ENCODE assay signal across 2 cellular contexts in the genomic region with DNA sequence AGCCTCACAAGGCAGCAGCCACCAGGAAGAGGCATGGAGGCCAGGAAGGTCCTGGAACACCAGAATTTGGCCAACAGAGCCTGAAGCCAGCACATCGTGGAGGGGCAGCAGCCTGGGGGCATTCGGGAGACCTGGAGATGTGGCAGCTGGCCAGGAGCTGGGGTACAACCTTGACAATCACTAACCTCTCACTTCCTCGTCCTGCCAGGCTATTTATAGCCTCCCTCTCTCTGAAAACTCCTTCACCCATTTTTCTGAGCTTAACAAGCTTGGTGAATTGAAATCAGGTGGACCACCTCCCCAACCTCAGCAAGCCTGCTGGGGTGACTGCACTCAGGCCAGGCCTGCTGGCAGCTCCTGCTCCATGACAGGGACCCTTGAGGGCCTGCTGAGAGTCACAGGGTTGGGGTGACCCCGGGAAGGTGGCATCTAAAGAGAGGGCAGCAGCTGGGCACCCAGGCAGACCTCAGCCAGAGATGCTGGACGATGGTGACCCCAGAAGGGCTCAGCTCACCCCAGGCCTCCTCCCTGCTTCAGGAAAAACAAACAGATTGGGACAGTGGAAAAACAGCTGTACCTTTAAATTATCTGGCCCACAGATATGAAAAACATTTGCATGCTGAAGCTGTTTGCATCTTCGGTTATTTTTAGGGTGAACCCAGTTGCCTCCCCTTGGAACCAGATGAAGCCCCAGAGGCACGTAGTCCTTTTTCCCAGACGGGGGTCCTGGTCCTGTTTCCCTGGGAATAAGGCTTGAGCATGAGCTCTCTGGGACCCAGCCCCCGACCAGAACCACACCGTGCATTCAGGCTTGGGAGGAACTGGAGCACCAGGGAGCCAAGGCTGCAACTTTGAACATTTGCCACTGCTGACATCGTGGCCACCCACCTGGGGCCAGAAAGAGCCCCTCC.
A peak's percentile ranks its signal among the peaks of the same experiment; 100 is the strongest.
TF ChIP-seq lines count a peak whose summit lies in the region.

No MANE protein-coding gene starts in this region.

TF ChIP-seq in GM23338, 12 proteins besides CTCF, POLR2A, EP300 and RAD21 (continued from another document):
- TF ChIP-seq, protein P1, sequence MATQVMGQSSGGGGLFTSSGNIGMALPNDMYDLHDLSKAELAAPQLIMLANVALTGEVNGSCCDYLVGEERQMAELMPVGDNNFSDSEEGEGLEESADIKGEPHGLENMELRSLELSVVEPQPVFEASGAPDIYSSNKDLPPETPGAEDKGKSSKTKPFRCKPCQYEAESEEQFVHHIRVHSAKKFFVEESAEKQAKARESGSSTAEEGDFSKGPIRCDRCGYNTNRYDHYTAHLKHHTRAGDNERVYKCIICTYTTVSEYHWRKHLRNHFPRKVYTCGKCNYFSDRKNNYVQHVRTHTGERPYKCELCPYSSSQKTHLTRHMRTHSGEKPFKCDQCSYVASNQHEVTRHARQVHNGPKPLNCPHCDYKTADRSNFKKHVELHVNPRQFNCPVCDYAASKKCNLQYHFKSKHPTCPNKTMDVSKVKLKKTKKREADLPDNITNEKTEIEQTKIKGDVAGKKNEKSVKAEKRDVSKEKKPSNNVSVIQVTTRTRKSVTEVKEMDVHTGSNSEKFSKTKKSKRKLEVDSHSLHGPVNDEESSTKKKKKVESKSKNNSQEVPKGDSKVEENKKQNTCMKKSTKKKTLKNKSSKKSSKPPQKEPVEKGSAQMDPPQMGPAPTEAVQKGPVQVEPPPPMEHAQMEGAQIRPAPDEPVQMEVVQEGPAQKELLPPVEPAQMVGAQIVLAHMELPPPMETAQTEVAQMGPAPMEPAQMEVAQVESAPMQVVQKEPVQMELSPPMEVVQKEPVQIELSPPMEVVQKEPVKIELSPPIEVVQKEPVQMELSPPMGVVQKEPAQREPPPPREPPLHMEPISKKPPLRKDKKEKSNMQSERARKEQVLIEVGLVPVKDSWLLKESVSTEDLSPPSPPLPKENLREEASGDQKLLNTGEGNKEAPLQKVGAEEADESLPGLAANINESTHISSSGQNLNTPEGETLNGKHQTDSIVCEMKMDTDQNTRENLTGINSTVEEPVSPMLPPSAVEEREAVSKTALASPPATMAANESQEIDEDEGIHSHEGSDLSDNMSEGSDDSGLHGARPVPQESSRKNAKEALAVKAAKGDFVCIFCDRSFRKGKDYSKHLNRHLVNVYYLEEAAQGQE (IDR thresholded peaks at IDR 0.05; ENCODE audit: unreplicated experiment), result no peak
- TF ChIP-seq POLR2AphosphoS5 (IDR thresholded peaks at IDR 0.05; ENCODE audit: low read depth), result no peak
- no peak for TF ChIP-seq ZNF331 (CRISPR knock-in tag; IDR thresholded peaks at IDR 0.05; ENCODE audit: low read depth)
TF ChIP-seq in GM23338: peak in this region for 0.

TF ChIP-seq in GM12878, 131 proteins besides CTCF, POLR2A, EP300 and RAD21 (continued from another document and continues in another):
- TF ChIP-seq, protein P2, sequence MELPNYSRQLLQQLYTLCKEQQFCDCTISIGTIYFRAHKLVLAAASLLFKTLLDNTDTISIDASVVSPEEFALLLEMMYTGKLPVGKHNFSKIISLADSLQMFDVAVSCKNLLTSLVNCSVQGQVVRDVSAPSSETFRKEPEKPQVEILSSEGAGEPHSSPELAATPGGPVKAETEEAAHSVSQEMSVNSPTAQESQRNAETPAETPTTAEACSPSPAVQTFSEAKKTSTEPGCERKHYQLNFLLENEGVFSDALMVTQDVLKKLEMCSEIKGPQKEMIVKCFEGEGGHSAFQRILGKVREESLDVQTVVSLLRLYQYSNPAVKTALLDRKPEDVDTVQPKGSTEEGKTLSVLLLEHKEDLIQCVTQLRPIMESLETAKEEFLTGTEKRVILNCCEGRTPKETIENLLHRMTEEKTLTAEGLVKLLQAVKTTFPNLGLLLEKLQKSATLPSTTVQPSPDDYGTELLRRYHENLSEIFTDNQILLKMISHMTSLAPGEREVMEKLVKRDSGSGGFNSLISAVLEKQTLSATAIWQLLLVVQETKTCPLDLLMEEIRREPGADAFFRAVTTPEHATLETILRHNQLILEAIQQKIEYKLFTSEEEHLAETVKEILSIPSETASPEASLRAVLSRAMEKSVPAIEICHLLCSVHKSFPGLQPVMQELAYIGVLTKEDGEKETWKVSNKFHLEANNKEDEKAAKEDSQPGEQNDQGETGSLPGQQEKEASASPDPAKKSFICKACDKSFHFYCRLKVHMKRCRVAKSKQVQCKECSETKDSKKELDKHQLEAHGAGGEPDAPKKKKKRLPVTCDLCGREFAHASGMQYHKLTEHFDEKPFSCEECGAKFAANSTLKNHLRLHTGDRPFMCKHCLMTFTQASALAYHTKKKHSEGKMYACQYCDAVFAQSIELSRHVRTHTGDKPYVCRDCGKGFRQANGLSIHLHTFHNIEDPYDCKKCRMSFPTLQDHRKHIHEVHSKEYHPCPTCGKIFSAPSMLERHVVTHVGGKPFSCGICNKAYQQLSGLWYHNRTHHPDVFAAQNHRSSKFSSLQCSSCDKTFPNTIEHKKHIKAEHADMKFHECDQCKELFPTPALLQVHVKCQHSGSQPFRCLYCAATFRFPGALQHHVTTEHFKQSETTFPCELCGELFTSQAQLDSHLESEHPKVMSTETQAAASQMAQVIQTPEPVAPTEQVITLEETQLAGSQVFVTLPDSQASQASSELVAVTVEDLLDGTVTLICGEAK (IDR thresholded peaks at IDR 0.05; ENCODE audit: borderline replicate concordance), result no peak
- TF ChIP-seq, protein P3, sequence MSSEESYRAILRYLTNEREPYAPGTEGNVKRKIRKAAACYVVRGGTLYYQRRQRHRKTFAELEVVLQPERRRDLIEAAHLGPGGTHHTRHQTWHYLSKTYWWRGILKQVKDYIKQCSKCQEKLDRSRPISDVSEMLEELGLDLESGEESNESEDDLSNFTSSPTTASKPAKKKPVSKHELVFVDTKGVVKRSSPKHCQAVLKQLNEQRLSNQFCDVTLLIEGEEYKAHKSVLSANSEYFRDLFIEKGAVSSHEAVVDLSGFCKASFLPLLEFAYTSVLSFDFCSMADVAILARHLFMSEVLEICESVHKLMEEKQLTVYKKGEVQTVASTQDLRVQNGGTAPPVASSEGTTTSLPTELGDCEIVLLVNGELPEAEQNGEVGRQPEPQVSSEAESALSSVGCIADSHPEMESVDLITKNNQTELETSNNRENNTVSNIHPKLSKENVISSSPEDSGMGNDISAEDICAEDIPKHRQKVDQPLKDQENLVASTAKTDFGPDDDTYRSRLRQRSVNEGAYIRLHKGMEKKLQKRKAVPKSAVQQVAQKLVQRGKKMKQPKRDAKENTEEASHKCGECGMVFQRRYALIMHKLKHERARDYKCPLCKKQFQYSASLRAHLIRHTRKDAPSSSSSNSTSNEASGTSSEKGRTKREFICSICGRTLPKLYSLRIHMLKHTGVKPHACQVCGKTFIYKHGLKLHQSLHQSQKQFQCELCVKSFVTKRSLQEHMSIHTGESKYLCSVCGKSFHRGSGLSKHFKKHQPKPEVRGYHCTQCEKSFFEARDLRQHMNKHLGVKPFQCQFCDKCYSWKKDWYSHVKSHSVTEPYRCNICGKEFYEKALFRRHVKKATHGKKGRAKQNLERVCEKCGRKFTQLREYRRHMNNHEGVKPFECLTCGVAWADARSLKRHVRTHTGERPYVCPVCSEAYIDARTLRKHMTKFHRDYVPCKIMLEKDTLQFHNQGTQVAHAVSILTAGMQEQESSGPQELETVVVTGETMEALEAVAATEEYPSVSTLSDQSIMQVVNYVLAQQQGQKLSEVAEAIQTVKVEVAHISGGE (CRISPR knock-in tag; IDR thresholded peaks at IDR 0.05), result no peak
- TF ChIP-seq RUNX3 (IDR thresholded peaks at IDR 0.05; ENCODE audit: low read length) (no peak), WRNIP1 (IDR thresholded peaks at IDR 0.05; ENCODE audit: borderline replicate concordance, low read depth, low read length) (no peak), STAT1 (conservative IDR thresholded peaks at IDR 0.05) (no peak), SPI1 (IDR thresholded peaks at IDR 0.05; ENCODE audit: borderline replicate concordance, insufficient read depth, low read depth, low read length) (peak; percentile 81), DPF2 (IDR thresholded peaks at IDR 0.05) (no peak), CHD2 (IDR thresholded peaks at IDR 0.05; ENCODE audit: borderline replicate concordance, low read depth, low read length) (no peak), TCF7 (IDR thresholded peaks at IDR 0.05; ENCODE audit: borderline replicate concordance) (no peak), PML (IDR thresholded peaks at IDR 0.05; ENCODE audit: low read length) (no peak), MTA2 (IDR thresholded peaks at IDR 0.05; ENCODE audit: low read depth) (no peak), KDM1A (IDR thresholded peaks at IDR 0.05; ENCODE audit: borderline replicate concordance) (no peak), CREM (IDR thresholded peaks at IDR 0.05; ENCODE audit: low read depth) (no peak), ZBED1 (IDR thresholded peaks at IDR 0.05; ENCODE audit: borderline replicate concordance) (no peak), SRF (IDR thresholded peaks at IDR 0.05; ENCODE audit: low read depth in 2 of 2, low read length in 2 of 2) (no peak), EED (IDR thresholded peaks at IDR 0.05; ENCODE audit: low read depth) (peak; percentile 44; the same call in 1 of the 2 replicates), MTA3 (IDR thresholded peaks at IDR 0.05; ENCODE audit: borderline replicate concordance, low read length) (no peak), EGR1 (IDR thresholded peaks at IDR 0.05; ENCODE audit: borderline replicate concordance in 1 of 2, low read depth in 2 of 2, low read length in 2 of 2) (no peak), JUNB (IDR thresholded peaks at IDR 0.05) (no peak), ASH2L (IDR thresholded peaks at IDR 0.05; ENCODE audit: borderline replicate concordance, low read depth) (no peak), NR2C1 (IDR thresholded peaks at IDR 0.05) (no peak), IKZF1 (conservative IDR thresholded peaks at IDR 0.05) (peak; percentile 40), MEF2B (IDR thresholded peaks at IDR 0.05; ENCODE audit: partially characterized antibody, poor library complexity, severe bottlenecking) (peak; percentile 44), RCOR1 (conservative IDR thresholded peaks at IDR 0.05; ENCODE audit: low read depth, low read length) (no peak), TARDBP (IDR thresholded peaks at IDR 0.05; ENCODE audit: borderline replicate concordance) (no peak)
- TF ChIP-seq, protein P4, sequence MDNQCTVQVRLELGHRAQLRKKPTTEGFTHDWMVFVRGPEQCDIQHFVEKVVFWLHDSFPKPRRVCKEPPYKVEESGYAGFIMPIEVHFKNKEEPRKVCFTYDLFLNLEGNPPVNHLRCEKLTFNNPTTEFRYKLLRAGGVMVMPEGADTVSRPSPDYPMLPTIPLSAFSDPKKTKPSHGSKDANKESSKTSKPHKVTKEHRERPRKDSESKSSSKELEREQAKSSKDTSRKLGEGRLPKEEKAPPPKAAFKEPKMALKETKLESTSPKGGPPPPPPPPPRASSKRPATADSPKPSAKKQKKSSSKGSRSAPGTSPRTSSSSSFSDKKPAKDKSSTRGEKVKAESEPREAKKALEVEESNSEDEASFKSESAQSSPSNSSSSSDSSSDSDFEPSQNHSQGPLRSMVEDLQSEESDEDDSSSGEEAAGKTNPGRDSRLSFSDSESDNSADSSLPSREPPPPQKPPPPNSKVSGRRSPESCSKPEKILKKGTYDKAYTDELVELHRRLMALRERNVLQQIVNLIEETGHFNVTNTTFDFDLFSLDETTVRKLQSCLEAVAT (IDR thresholded peaks at IDR 0.05), result no peak
- TF ChIP-seq, protein P5, sequence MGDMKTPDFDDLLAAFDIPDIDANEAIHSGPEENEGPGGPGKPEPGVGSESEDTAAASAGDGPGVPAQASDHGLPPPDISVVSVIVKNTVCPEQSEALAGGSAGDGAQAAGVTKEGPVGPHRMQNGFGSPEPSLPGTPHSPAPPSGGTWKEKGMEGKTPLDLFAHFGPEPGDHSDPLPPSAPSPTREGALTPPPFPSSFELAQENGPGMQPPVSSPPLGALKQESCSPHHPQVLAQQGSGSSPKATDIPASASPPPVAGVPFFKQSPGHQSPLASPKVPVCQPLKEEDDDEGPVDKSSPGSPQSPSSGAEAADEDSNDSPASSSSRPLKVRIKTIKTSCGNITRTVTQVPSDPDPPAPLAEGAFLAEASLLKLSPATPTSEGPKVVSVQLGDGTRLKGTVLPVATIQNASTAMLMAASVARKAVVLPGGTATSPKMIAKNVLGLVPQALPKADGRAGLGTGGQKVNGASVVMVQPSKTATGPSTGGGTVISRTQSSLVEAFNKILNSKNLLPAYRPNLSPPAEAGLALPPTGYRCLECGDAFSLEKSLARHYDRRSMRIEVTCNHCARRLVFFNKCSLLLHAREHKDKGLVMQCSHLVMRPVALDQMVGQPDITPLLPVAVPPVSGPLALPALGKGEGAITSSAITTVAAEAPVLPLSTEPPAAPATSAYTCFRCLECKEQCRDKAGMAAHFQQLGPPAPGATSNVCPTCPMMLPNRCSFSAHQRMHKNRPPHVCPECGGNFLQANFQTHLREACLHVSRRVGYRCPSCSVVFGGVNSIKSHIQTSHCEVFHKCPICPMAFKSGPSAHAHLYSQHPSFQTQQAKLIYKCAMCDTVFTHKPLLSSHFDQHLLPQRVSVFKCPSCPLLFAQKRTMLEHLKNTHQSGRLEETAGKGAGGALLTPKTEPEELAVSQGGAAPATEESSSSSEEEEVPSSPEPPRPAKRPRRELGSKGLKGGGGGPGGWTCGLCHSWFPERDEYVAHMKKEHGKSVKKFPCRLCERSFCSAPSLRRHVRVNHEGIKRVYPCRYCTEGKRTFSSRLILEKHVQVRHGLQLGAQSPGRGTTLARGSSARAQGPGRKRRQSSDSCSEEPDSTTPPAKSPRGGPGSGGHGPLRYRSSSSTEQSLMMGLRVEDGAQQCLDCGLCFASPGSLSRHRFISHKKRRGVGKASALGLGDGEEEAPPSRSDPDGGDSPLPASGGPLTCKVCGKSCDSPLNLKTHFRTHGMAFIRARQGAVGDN (IDR thresholded peaks at IDR 0.05), result no peak
- TF ChIP-seq, protein P6, sequence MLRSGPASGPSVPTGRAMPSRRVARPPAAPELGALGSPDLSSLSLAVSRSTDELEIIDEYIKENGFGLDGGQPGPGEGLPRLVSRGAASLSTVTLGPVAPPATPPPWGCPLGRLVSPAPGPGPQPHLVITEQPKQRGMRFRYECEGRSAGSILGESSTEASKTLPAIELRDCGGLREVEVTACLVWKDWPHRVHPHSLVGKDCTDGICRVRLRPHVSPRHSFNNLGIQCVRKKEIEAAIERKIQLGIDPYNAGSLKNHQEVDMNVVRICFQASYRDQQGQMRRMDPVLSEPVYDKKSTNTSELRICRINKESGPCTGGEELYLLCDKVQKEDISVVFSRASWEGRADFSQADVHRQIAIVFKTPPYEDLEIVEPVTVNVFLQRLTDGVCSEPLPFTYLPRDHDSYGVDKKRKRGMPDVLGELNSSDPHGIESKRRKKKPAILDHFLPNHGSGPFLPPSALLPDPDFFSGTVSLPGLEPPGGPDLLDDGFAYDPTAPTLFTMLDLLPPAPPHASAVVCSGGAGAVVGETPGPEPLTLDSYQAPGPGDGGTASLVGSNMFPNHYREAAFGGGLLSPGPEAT (IDR thresholded peaks at IDR 0.05; ENCODE audit: low read depth), result no peak
- TF ChIP-seq, protein P7, sequence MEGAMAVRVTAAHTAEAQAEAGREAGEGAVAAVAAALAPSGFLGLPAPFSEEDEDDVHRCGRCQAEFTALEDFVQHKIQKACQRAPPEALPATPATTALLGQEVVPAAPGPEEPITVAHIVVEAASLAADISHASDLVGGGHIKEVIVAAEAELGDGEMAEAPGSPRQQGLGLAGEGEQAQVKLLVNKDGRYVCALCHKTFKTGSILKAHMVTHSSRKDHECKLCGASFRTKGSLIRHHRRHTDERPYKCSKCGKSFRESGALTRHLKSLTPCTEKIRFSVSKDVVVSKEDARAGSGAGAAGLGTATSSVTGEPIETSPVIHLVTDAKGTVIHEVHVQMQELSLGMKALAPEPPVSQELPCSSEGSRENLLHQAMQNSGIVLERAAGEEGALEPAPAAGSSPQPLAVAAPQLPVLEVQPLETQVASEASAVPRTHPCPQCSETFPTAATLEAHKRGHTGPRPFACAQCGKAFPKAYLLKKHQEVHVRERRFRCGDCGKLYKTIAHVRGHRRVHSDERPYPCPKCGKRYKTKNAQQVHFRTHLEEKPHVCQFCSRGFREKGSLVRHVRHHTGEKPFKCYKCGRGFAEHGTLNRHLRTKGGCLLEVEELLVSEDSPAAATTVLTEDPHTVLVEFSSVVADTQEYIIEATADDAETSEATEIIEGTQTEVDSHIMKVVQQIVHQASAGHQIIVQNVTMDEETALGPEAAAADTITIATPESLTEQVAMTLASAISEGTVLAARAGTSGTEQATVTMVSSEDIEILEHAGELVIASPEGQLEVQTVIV (IDR thresholded peaks at IDR 0.05; ENCODE audit: borderline replicate concordance, partially characterized antibody), result no peak
